8 cellular contexts compared by ENCODE assay signal in the genomic region with DNA sequence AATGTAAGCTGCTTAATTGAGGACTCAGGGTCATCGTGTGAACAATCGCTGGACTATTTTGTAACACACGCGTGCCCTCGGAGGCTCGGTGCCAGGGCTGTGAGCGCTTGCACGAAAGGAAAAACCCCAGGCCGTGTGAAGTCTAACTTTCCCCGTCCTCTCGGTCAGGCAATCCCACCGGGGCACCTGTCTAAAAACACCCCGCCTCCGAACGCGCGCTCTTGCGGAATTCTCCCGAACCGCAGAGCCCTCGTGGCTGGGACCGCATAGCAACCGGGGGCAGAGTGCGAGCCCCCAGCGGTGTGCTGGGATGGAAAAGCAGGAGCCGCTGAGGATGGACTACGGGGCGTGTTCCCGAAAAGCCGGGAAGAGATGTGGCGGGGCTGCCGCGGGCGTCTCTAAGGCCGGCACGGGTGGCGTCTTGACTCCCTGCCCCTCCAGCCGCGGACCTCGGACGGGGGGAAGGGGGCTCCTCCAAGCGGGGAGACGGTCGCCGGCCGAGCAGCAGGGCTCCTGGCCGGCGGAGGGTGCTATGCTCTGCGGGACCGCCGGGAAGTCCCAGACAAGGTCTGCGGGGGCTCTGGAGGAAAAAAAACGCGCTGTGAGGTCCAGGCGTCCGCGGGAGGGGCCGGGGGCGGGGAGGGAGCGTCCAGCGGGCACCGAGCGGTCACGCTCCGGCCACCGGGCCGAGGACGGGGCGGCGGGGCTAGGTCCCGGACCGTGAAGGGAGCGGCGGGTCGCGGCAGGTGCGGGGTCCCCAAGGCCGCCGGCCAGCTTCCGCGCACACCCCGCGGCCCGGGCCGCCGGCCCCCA. TPM values are rescaled to one million over a fixed set of nuclear protein-coding genes. Genes with fewer than 3 reads are reported as not detected.
DNase-seq lines count a peak whose midpoint lies in the region; ATAC-seq lines count a peak whose summit lies in the region.

No MANE protein-coding gene starts in this region.

- peaks cover 0 to 3% (median 0%) of the 10 kb centered on the region in 7 donors for H3K9me3 Mint-ChIP-seq in naive B cell

- H3K27me3 ChIP-seq in esophagus (ENCODE audit: control insufficient read depth in 1 of 2, insufficient read depth in 2 of 2, low read length in 2 of 2) (no peaks in the 10 kb centered on the region), stomach smooth muscle (ENCODE audit: control insufficient read depth in 1 of 2, insufficient read depth in 2 of 2, low read length in 2 of 2) (no peaks in the 10 kb centered on the region)

- H3K4me3 ChIP-seq in esophagus (ENCODE audit: low read depth in 1 of 2, low read length in 2 of 2), result peak overlapping the region; percentile 73 to 90
- H3K4me3 ChIP-seq in stomach smooth muscle (ENCODE audit: low read length in 2 of 2), result peak overlapping the region; percentile 84 to 85

- ATAC-seq in HG02798 (IDR thresholded peaks at IDR 0.05; ENCODE audit: poor library complexity, unreplicated experiment), result peak; percentile 27
- ATAC-seq in naive B cell (ENCODE audit: low read depth in 2 of 2), result peak; percentile 19 to 28

- H3K9ac ChIP-seq in stomach smooth muscle (ENCODE audit: low read length in 2 of 2), result peak overlapping the region; percentile 92 to 93

- peak overlapping the region; percentile 82 to 100 (median 90) for H3K4me3 Mint-ChIP-seq in naive B cell

- DNase-seq in NCI-H82 (lab: John Stamatoyannopoulos, UW), result peak; percentile 66
- DNase-seq in NCI-H82 treated with DMSO at 0.1 percent for 48 hours (lab: John Stamatoyannopoulos, UW; ENCODE audit: unreplicated experiment), result no peak
- DNase-seq in NCI-H748 treated with DMSO at 0.1 percent for 48 hours (lab: John Stamatoyannopoulos, UW), result peak; percentile 31
- DNase-seq in activated T-cell treated with anti-CD3 and anti-CD28 coated beads for 4 hours, result peak; percentile 37
- DNase-seq in naive B cell, result peak; percentile 44

- H3K36me3 Mint-ChIP-seq in naive B cell, result no peaks in the 10 kb centered on the region

- H3K27ac Mint-ChIP-seq in naive B cell, result peak overlapping the region; percentile 76 to 97 (median 94)

- H3K4me1 Mint-ChIP-seq in naive B cell, result peaks cover 27 to 36% (median 27%) of the 10 kb centered on the region in 3 donors

- WGBS in esophagus, 2 donors, result 0% methylated on average over 78 to 86 of the region's 86 CpGs

- H3K4me1 ChIP-seq in esophagus (ENCODE audit: control insufficient read depth in 2 of 2, insufficient read depth in 2 of 2, low read length in 1 of 2) (peaks cover 0 to 4% of the 10 kb centered on the region in 2 donors), stomach smooth muscle (ENCODE audit: control insufficient read depth, insufficient read depth, low read length) (peaks cover 5% of the 10 kb centered on the region)

- H3K27ac ChIP-seq in esophagus (ENCODE audit: low read depth in 2 of 2, low read length in 1 of 2), result peak overlapping the region; percentile 99
- peak overlapping the region; percentile 95 for H3K27ac ChIP-seq in stomach smooth muscle (ENCODE audit: low read length)

- H3K36me3 ChIP-seq in esophagus (ENCODE audit: control insufficient read depth in 2 of 2, insufficient read depth in 2 of 2, low read length in 1 of 2) (no peaks in the 10 kb centered on the region), stomach smooth muscle (ENCODE audit: control insufficient read depth in 2 of 2, insufficient read depth in 2 of 2, low read length in 2 of 2) (no peaks in the 10 kb centered on the region)

- peaks cover 0 to 5% (median 0%) of the 10 kb centered on the region in 3 donors for H3K27me3 Mint-ChIP-seq in naive B cell

- H3K9me3 ChIP-seq in esophagus (ENCODE audit: control insufficient read depth in 2 of 2, insufficient read depth in 1 of 2, low read depth in 1 of 2, low read length in 1 of 2), result no peaks in the 10 kb centered on the region
- H3K9me3 ChIP-seq in stomach smooth muscle (ENCODE audit: control insufficient read depth in 2 of 2, low read length in 2 of 2), result no peaks in the 10 kb centered on the region

RNA-seq across cellular contexts. Expression of a gene that starts 0.9 kb away (rescaled TPM):
- polyA plus RNA-seq in esophagus (1 to 10 TPM; 1.6 to 2.7 TPM), naive B cell (ENCODE audit: low read depth in 6 of 6) (10 to 100 TPM in 4 of 6 donors, 1 to 10 TPM in 2; 4.9 to 17.1 (median 13.3) TPM)

RNA-seq across cellular contexts. Expression of a gene that starts 55.4 kb away (rescaled TPM):
- polyA plus RNA-seq in esophagus (10 to 100 TPM in 1 of 2 donors, 1 to 10 TPM in 1; 7.9 to 11.0 TPM), naive B cell (ENCODE audit: low read depth in 6 of 6) (1 to 10 TPM in 5 of 6 donors, not detected in 1; 2.6 to 4.6 (median 3.4) TPM)
